Comparison of ENCODE assay signal across 8 cellular contexts in the genomic region with DNA sequence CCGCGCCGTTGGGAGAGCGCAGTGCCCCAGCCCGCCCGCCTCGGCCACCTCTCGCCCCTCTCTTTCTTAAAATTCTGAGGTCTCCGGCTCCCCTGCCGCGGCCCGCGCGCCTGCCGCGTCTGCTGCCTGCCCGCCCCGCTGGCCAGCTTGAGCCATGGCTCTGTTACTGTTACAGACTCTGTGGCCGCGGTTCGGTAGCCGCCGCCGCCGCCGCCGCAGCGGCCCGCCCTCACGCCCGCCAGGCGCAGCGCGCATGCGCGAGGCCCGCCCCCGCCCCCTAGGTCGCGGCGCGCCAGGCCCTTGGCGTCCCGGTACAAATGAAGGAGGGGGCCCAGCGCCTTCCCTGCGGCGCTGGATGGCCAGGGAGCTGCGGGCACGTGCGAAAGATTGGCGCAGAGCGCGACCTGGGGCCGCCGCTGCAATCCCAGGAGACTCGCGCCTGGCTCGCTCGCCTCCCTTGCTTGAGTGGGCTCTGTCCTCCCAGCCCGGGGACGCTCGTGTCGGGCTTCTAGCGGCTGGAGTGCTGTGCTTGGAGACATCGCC. TPM values are rescaled to one million over a fixed set of nuclear protein-coding genes. Genes with fewer than 3 reads are reported as not detected.
DNase-seq lines count a peak whose midpoint lies in the region; ATAC-seq, FAIRE-seq and TF ChIP-seq lines count a peak whose summit lies in the region.

Gene ONECUT1, minus strand, starts transcription at position 171 of the 543 bp plus-strand sequence. CDS start 452 bp downstream, outside the sequence.

- ATAC-seq in right lobe of liver, result peak; percentile 26 to 56 (median 40)

- no peak for FAIRE-seq in H54 (lab: Jason Lieb, UNC)

- DNase-seq in DMS79 treated with DMSO at 0.1 percent for 48 hours (lab: John Stamatoyannopoulos, UW) (peak; percentile 18), DMS79 (lab: John Stamatoyannopoulos, UW) (no peak), H54 (ENCODE audit: insufficient read length, low spot score) (peak; percentile 78), M059J (ENCODE audit: low read depth) (peak; percentile 63), T-helper 2 cell (peak in 3 of 5 experiments; percentile 25 to 57 (median 36)), cerebellum (ENCODE audit: low spot score) (peak; percentile 69), right lobe of liver (peak; percentile 82 to 88 (median 87))
- peak; percentile 31 for DNase-seq in stimulated activated CD8-positive, alpha-beta memory T cell treated with anti-CD3 and anti-CD28 coated beads, Interleukin-12 subunit alpha, Interleukin-12 subunit beta, amount 100 ng/mL, for 4 hours (ENCODE audit: low read depth)

- 0% methylated on average over 6 of the region's 65 CpGs for WGBS in right lobe of liver (ENCODE audit: insufficient coverage, low coverage, low lambda C conversion rate, missing lambda C conversion rate)

- H3K4me1 ChIP-seq in right lobe of liver, result no peaks in the 10 kb centered on the region

- no peaks in the 10 kb centered on the region for H3K27me3 ChIP-seq in right lobe of liver

- TF ChIP-seq POLR2A in H54 (IDR thresholded peaks at IDR 0.05; ENCODE audit: low read depth, low read length), result peak; percentile 51; the same call in 1 of the 2 replicates
- TF ChIP-seq POLR2A in right lobe of liver (IDR thresholded peaks at IDR 0.05), result peak; percentile 93

- no peaks in the 10 kb centered on the region for H3K36me3 ChIP-seq in right lobe of liver

- intact Hi-C loops in right lobe of liver (cut with DNase I), result no loop called here

- H3K9me3 ChIP-seq in right lobe of liver, result no peaks in the 10 kb centered on the region

- peak within 1 kb of the TSS; percentile 66 to 82 (median 81) for H3K4me3 ChIP-seq in right lobe of liver

- peak within 1 kb of the TSS; percentile 83 to 98 (median 83) for H3K27ac ChIP-seq in right lobe of liver

- no peak for TF ChIP-seq CTCF in right lobe of liver (IDR thresholded peaks at IDR 0.05)

RNA-seq across cellular contexts. Expression of gene ONECUT1, which starts in this region (rescaled TPM):
- 0.07 and 1.1 TPM in 2 replicates for total RNA-seq in M059J (2014; rRNA removed; shearing (Covaris generic))
- total RNA-seq in cerebellum (1.5 TPM), right lobe of liver (10 to 100 TPM; 41.3 to 58.2 (median 52.5) TPM)

Comparison
In these comparisons a context has a peak if more than half of its experiments do, and no peak if none do; other contexts are left out.
1. RNA of gene ONECUT1 (total RNA-seq): 41.3 to 58.2 TPM in right lobe of liver; 1.5 TPM in cerebellum (single experiment) and 0.07 to 1.1 TPM in M059J; every median in the first group is over 10 times any median in the second.